8 cellular contexts compared by ENCODE assay signal in the genomic region with DNA sequence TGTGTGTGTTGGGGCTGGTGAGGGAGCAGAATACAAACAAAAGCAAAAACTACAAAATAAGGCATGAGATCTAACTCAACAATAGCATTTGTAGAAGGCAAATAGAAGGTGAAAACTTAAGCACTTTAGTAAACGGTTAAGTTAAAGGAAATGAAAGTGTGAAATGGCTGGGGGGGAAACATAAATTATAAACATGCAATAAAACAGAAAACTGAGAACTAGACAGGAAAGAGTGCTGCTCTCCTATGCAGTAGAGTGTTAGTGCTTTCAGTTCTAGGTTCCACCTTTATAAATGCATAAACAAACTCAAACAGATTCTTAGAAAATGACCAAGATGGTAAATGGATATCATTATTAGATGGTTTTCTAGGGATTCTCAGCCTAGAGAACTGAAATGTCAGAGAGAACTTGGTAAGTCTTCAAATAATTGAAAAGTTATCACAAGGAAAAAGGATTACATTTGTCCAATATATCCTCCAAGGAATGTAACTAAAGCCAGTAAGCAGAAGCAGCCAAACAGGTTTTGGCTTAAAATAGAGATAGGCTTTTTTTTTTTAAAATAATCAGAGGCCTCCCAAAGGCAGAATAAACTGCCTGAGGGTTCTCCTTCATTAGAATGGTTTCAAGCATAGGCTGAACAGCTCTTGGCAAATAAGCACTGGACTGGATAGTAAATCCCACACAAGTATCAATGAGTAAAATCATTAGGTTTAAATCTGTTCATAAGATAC. TPM values are rescaled to one million over a fixed set of nuclear protein-coding genes. Genes with fewer than 3 reads are reported as not detected.
A peak's percentile ranks its signal among the peaks of the same experiment; 100 is the strongest.
DNase-seq lines count a peak whose midpoint lies in the region; ATAC-seq, FAIRE-seq and TF ChIP-seq lines count a peak whose summit lies in the region.

No MANE protein-coding gene starts in this region.

- no peaks in the 10 kb centered on the region for H4K20me1 ChIP-seq in K562 (replicated peaks; ENCODE audit: control insufficient read depth, insufficient read depth, low read length)

- H3K4me1 ChIP-seq in K562 (replicated peaks in 1 of 2; ENCODE audit: control insufficient read depth in 2 of 2, insufficient read depth in 2 of 2, low read length in 2 of 2) (peaks cover 0 to 9% of the 10 kb centered on the region in 2 experiments; a peak in 4 of 5 replicates), esophagus muscularis mucosa (peaks cover 12 to 26% (median 21%) of the 10 kb centered on the region in 4 donors)

- 23% methylated on average over 1 of the region's 1 CpG for WGBS in K562 (ENCODE audit: insufficient coverage, low coverage, missing lambda C conversion rate)
- 64% methylated on average over 1 of the region's 1 CpG for WGBS in esophagus muscularis mucosa

- H3K9ac ChIP-seq in K562 (ENCODE audit: insufficient read depth in 1 of 2, low read depth in 2 of 2, low read length in 2 of 2), result no peak overlapping the region

- H3K27ac ChIP-seq in K562 (ENCODE audit: extremely low read depth, low read depth, low read length) (peak overlapping the region; percentile 56; the same call in 1 of the 3 replicates), esophagus muscularis mucosa (replicated peaks in 1 of 4) (no peak overlapping the region)

- H2AFZ ChIP-seq in K562 (ENCODE audit: low read depth, low read length), result no peak overlapping the region

- H3K4me3 ChIP-seq in K562, result no peak overlapping the region
- no peak overlapping the region for H3K4me3 ChIP-seq in esophagus muscularis mucosa

- H3K27me3 ChIP-seq in K562 (ENCODE audit: control insufficient read depth in 2 of 2, insufficient read depth in 2 of 2, low read length in 2 of 2) (no peaks in the 10 kb centered on the region), esophagus muscularis mucosa (no peaks in the 10 kb centered on the region)

- CTCF ChIA-PET in GM10248 (lab: Yijun Ruan, JAX), result interaction anchor here (3.3 kb wide), 1 partner anchor 9 kb away, joined by 20 read pairs; no protein-coding TSS in a partner anchor
- CTCF ChIA-PET in K562 (lab: Yijun Ruan, JAX; ENCODE audit: low intra/inter-chr PET ratio), result no interaction called here

- DNase-seq in GM10248 (ENCODE audit: extremely low spot score) (peak; percentile 22), K562 (ENCODE audit: extremely low read depth in 1 of 4, low spot score in 3 of 4) (no peak), esophagus muscularis mucosa (ENCODE audit: extremely low spot score) (no peak), NCI-H524 treated with DMSO at 0.1 percent for 48 hours (lab: John Stamatoyannopoulos, UW) (no peak), D341Med (ENCODE audit: low spot score) (no peak)
- DNase-seq in activated effector memory CD4-positive, alpha-beta T cell treated with Interleukin-2 at 50 U/mL for 16 hours, result no peak

- H3K9me3 ChIP-seq in K562 (replicated peaks; ENCODE audit: control insufficient read depth, insufficient read depth, low read depth, low read length) (no peaks in the 10 kb centered on the region), esophagus muscularis mucosa (no peaks in the 10 kb centered on the region)

- H3K4me2 ChIP-seq in K562 (ENCODE audit: insufficient read depth, low read length), result no peak overlapping the region

- no peak for TF ChIP-seq RAD21 in K562 (CRISPR knock-in tag; conservative IDR thresholded peaks at IDR 0.05 in 1 of 2, IDR thresholded peaks at IDR 0.05 in 1 of 2)

- ATAC-seq in GM21390 (IDR thresholded peaks at IDR 0.05; ENCODE audit: unreplicated experiment), result peak; percentile 50
- peak; percentile 31 for ATAC-seq in HG03469 (IDR thresholded peaks at IDR 0.05; ENCODE audit: unreplicated experiment)
- peak; percentile 28; the same call in 2 of the 3 replicates for ATAC-seq in K562

- in situ Hi-C loops in K562 (cut with MboI), result no loop called here

- H3K79me2 ChIP-seq in K562 (ENCODE audit: control insufficient read depth, insufficient read depth, low read length), result peaks cover 83% of the 10 kb centered on the region

- TF ChIP-seq POLR2A in K562 (conservative IDR thresholded peaks at IDR 0.05), result no peak
- TF ChIP-seq POLR2A in esophagus muscularis mucosa (IDR thresholded peaks at IDR 0.05; ENCODE audit: low read depth), result no peak

- POLR2A ChIA-PET in GM10248 (lab: Yijun Ruan, JAX), result no interaction called here
- POLR2A ChIA-PET in K562 (lab: Yijun Ruan, JAX), result interaction anchor here (1.0 kb wide), 1 partner anchor 15 kb away, joined by 3 read pairs; no protein-coding TSS in a partner anchor

- H3K36me3 ChIP-seq in K562 (ENCODE audit: control insufficient read depth, insufficient read depth, low read length), result peaks cover 21% of the 10 kb centered on the region; the same call in 2 of the 3 replicates
- H3K36me3 ChIP-seq in esophagus muscularis mucosa, result peaks cover 0 to 8% (median 4%) of the 10 kb centered on the region in 4 donors

- no peak for TF ChIP-seq CTCF in GM10248 (IDR thresholded peaks at IDR 0.05; ENCODE audit: control extremely low read depth, extremely low read depth, low read depth, missing control alignments)
- TF ChIP-seq CTCF in K562 (IDR thresholded peaks at IDR 0.05 in 2 of 3, conservative IDR thresholded peaks at IDR 0.05 in 1 of 3; ENCODE audit: insufficient read depth in 2 of 3, low read depth in 1 of 3, low read length in 3 of 3), result no peak
- TF ChIP-seq CTCF in esophagus muscularis mucosa (IDR thresholded peaks at IDR 0.05), result no peak

- FAIRE-seq in K562 (lab: Jason Lieb, UNC), result peak; percentile 59

- no peaks in the 10 kb centered on the region for H3K9me1 ChIP-seq in K562 (ENCODE audit: control insufficient read depth, insufficient read depth, low read length)

- no TSS peak for BruUV-seq in K562 (replicated peaks; lab: Mats Ljungman, UMichigan)

- TF ChIP-seq EP300 in K562 (IDR thresholded peaks at IDR 0.05; ENCODE audit: low read length), result no peak
- no peak for TF ChIP-seq EP300 in esophagus muscularis mucosa (IDR thresholded peaks at IDR 0.05)

- intact Hi-C loops in K562 (cut with micrococcal nuclease) (no loop called here), esophagus muscularis mucosa (cut with DNase I) (no loop called here)

TF ChIP-seq in K562, 482 proteins besides CTCF, POLR2A, EP300 and RAD21 (continues in another document):
- TF ChIP-seq, protein P1, sequence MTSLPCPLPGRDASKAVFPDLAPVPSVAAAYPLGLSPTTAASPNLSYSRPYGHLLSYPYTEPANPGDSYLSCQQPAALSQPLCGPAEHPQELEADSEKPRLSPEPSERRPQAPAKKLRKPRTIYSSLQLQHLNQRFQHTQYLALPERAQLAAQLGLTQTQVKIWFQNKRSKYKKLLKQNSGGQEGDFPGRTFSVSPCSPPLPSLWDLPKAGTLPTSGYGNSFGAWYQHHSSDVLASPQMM (CRISPR knock-in tag; IDR thresholded peaks at IDR 0.05), result no peak
- TF ChIP-seq OTX1 (CRISPR knock-in tag; IDR thresholded peaks at IDR 0.05) (no peak), ZNF197 (CRISPR knock-in tag; IDR thresholded peaks at IDR 0.05; ENCODE audit: low read depth) (no peak), MAFK (IDR thresholded peaks at IDR 0.05; ENCODE audit: low read length) (no peak), CBX5 (IDR thresholded peaks at IDR 0.05; ENCODE audit: borderline replicate concordance, low read depth) (no peak), ZNF589 (CRISPR knock-in tag; IDR thresholded peaks at IDR 0.05; ENCODE audit: low read depth) (no peak), ZNF431 (CRISPR knock-in tag; IDR thresholded peaks at IDR 0.05) (no peak), HEY1 (CRISPR knock-in tag; IDR thresholded peaks at IDR 0.05; ENCODE audit: borderline replicate concordance) (no peak)
- TF ChIP-seq, protein P2, sequence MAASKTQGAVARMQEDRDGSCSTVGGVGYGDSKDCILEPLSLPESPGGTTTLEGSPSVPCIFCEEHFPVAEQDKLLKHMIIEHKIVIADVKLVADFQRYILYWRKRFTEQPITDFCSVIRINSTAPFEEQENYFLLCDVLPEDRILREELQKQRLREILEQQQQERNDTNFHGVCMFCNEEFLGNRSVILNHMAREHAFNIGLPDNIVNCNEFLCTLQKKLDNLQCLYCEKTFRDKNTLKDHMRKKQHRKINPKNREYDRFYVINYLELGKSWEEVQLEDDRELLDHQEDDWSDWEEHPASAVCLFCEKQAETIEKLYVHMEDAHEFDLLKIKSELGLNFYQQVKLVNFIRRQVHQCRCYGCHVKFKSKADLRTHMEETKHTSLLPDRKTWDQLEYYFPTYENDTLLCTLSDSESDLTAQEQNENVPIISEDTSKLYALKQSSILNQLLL (CRISPR knock-in tag; IDR thresholded peaks at IDR 0.05; ENCODE audit: borderline replicate concordance), result no peak
- TF ChIP-seq, protein P3, sequence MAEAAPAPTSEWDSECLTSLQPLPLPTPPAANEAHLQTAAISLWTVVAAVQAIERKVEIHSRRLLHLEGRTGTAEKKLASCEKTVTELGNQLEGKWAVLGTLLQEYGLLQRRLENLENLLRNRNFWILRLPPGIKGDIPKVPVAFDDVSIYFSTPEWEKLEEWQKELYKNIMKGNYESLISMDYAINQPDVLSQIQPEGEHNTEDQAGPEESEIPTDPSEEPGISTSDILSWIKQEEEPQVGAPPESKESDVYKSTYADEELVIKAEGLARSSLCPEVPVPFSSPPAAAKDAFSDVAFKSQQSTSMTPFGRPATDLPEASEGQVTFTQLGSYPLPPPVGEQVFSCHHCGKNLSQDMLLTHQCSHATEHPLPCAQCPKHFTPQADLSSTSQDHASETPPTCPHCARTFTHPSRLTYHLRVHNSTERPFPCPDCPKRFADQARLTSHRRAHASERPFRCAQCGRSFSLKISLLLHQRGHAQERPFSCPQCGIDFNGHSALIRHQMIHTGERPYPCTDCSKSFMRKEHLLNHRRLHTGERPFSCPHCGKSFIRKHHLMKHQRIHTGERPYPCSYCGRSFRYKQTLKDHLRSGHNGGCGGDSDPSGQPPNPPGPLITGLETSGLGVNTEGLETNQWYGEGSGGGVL (CRISPR knock-in tag; IDR thresholded peaks at IDR 0.05), result no peak

RNA-seq across cellular contexts. Expression of a gene that starts 23.3 kb away (rescaled TPM):
- total RNA-seq in K562 (2011; cell fraction: chromatin; rRNA removed; ENCODE audit: low replicate concordance), result 33.4 and 118 TPM in 2 replicates
- 15.3 and 21.4 TPM in 2 replicates for total RNA-seq in K562 (2011; cell fraction: nucleolus; rRNA removed)
- total RNA-seq in K562 (2011; cell fraction: nucleoplasm; rRNA removed), result 51.2 and 76.0 TPM in 2 replicates
- total RNA-seq in K562 (2014; rRNA removed) (17.3 and 18.8 TPM in 2 replicates), K562 (2014; rRNA removed; fragmentation: Illumina TruSeq; extraction: Trizol) (35.0 and 39.7 TPM in 2 replicates), K562 (2015; rRNA removed; fragmentation: Illumina TruSeq; extraction: Trizol) (37.9 and 42.2 TPM in 2 replicates), K562 (2021) (30.2 and 31.7 TPM in 2 replicates), esophagus muscularis mucosa (10 to 100 TPM; 19.8 to 29.9 (median 21.3) TPM)
- polyA plus RNA-seq in K562 (2011; rRNA removed) (21.6 and 26.4 TPM in 2 replicates), K562 (2014; fragmentation: Illumina TruSeq; extraction: Trizol) (29.4 and 42.4 TPM in 2 replicates), K562 (2014; fragmentation: Nextera tagmentation; extraction: Ambion mirVana) (10 to 100 TPM; 10.0 to 10.1 TPM), K562 (2014; rRNA removed) (24.1 and 24.9 TPM in 2 replicates)
- 5.0 and 8.4 TPM in 2 replicates for polyA plus RNA-seq in K562 (2011; cell fraction: cytosol; rRNA removed)
- polyA plus RNA-seq in K562 (2011; cell fraction: nucleus; rRNA removed), result 47.1 and 53.8 TPM in 2 replicates
- 15.4 and 18.7 TPM in 2 replicates for polyA plus RNA-seq in K562 (2012)
- 24.0 and 29.6 TPM in 2 replicates for polyA minus RNA-seq in K562 (2011; rRNA and poly(A)+ RNA removed)
- 8.9 and 9.5 TPM in 2 replicates for polyA minus RNA-seq in K562 (2011; cell fraction: cytosol; rRNA and poly(A)+ RNA removed)
- 34.6 and 62.4 TPM in 2 replicates for polyA minus RNA-seq in K562 (2011; cell fraction: nucleus; rRNA and poly(A)+ RNA removed)
